Comparison of ENCODE assay signal across 16 cellular contexts in the genomic region with DNA sequence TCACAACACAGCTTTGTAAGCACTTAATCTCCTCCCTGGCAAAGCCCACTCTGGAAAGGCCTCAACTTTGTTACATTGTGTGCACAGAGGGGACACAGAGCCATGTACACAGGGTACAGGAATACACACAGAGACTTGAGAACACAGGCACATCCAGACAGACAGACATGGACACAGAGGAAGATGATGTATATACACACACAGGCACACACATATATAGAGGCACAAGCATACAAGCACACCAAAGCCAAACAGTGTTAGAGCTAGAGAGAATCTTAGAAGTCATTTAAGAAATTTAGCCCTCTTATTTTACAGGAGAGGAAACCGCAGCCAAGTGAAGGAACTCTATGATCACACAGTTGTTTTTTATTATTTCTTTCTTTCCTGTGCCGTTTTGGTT. TPM values are rescaled to one million over a fixed set of nuclear protein-coding genes. Genes with fewer than 3 reads are reported as not detected.
A peak's percentile ranks its signal among the peaks of the same experiment; 100 is the strongest.
DNase-seq lines count a peak whose midpoint lies in the region; ATAC-seq and TF ChIP-seq lines count a peak whose summit lies in the region.
"Had no signal": no experiment of that assay in that cellular context is flagged by ENCODE, and none has a peak within 500 bp of the region (broad histone marks: within the 10 kb centered on the region; RNA-seq: fewer than 3 reads in every experiment).

No MANE protein-coding gene starts in this region.

- H3K9me2 ChIP-seq in SK-N-SH = no peaks in the 10 kb centered on the region

- peaks cover 18% of the 10 kb centered on the region for H3K27me3 ChIP-seq in SK-N-SH (ENCODE audit: insufficient read depth)
- H3K27me3 ChIP-seq in foreskin keratinocyte = no peaks in the 10 kb centered on the region

- intact Hi-C loops in posterior cingulate gyrus (cut with DNase I) = no loop called here

- no peaks in the 10 kb centered on the region for H3K9me3 Mint-ChIP-seq in progenitor cell of endocrine pancreas (ENCODE audit: low read depth)
- H3K9me3 Mint-ChIP-seq: activated naive CD4-positive, alpha-beta T cell treated with anti-CD3 and anti-CD28 coated beads, Interleukin-2, amount 10 ng/mL, durations not matched to agents 7 days and 5 days; immature natural killer cell had no signal

- CTCF ChIA-PET in SK-N-SH (lab: Yijun Ruan, JAX) = interaction anchor here (0.9 to 6.6 kb wide), 6 partner anchors 11 to 24 kb away, joined by 3 to 100 read pairs (median 10); partner anchors contain the start of gene TAF15

- peaks cover 51% of the 10 kb centered on the region for H3K27me3 Mint-ChIP-seq in progenitor cell of endocrine pancreas

- no peak overlapping the region for H3K4me3 ChIP-seq in SK-N-SH (ENCODE audit: low read depth in 2 of 2, low read length in 1 of 2)

- no peaks in the 10 kb centered on the region for H3K36me3 Mint-ChIP-seq in progenitor cell of endocrine pancreas (ENCODE audit: insufficient read depth)
- H3K36me3 Mint-ChIP-seq: activated naive CD4-positive, alpha-beta T cell treated with anti-CD3 and anti-CD28 coated beads, Interleukin-2, amount 10 ng/mL, durations not matched to agents 7 days and 5 days; immature natural killer cell had no signal

- 50% methylated on average over 2 of the region's 2 CpGs for WGBS in SK-N-SH (ENCODE audit: low lambda C conversion rate)

- H3K27ac ChIP-seq in SK-N-SH (ENCODE audit: low read depth in 2 of 2, low read length in 1 of 2) (peak overlapping the region; percentile 63 to 79), foreskin keratinocyte (peak overlapping the region; percentile 98)

- no peak overlapping the region for H3K4me3 Mint-ChIP-seq in progenitor cell of endocrine pancreas (ENCODE audit: low read depth)
- H3K4me3 Mint-ChIP-seq: activated naive CD4-positive, alpha-beta T cell treated with anti-CD3 and anti-CD28 coated beads, Interleukin-2, amount 10 ng/mL, durations not matched to agents 7 days and 5 days; immature natural killer cell had no signal

- no peaks in the 10 kb centered on the region for H4K20me1 ChIP-seq in SK-N-SH (ENCODE audit: insufficient read depth)

- POLR2A ChIA-PET in SK-N-SH (lab: Yijun Ruan, JAX) = interaction anchor here (0.6 to 1.2 kb wide), 4 partner anchors 11 to 20 kb away, joined by 3 to 7 read pairs (median 4); partner anchors contain the start of gene TAF15

- H3K4me1 Mint-ChIP-seq in progenitor cell of endocrine pancreas (ENCODE audit: low read depth) = peaks cover 5% of the 10 kb centered on the region
- H3K4me1 Mint-ChIP-seq: immature natural killer cell had no signal

- no peak for TF ChIP-seq EP300 in SK-N-SH (IDR thresholded peaks at IDR 0.05; ENCODE audit: borderline replicate concordance in 1 of 2, low read depth in 1 of 2, low read length in 1 of 2)

- peak overlapping the region; percentile 20; the same call in 1 of the 2 replicates for H2AFZ ChIP-seq in SK-N-SH (ENCODE audit: low read depth)

- H3K4me1 ChIP-seq in SK-N-SH (ENCODE audit: control insufficient read depth in 1 of 2, insufficient read depth in 2 of 2, low read depth in 1 of 2, low read length in 1 of 2) (peaks cover 0 to 47% of the 10 kb centered on the region in 2 experiments; a peak in 3 of 4 replicates), foreskin keratinocyte (peaks cover 52% of the 10 kb centered on the region)

- no peaks in the 10 kb centered on the region for H3K9me3 ChIP-seq in SK-N-SH

- peak overlapping the region; percentile 13 for H3K27ac Mint-ChIP-seq in progenitor cell of endocrine pancreas
- H3K27ac Mint-ChIP-seq: activated naive CD4-positive, alpha-beta T cell treated with anti-CD3 and anti-CD28 coated beads, Interleukin-2, amount 10 ng/mL, durations not matched to agents 7 days and 5 days; immature natural killer cell had no signal

- no peak for ATAC-seq in foreskin keratinocyte
- no peak for ATAC-seq in GM19452 (IDR thresholded peaks at IDR 0.05; ENCODE audit: unreplicated experiment)

- no peaks in the 10 kb centered on the region for H3K36me3 ChIP-seq in SK-N-SH (replicated peaks in 1 of 2; ENCODE audit: control insufficient read depth in 1 of 2, insufficient read depth in 2 of 2, low read length in 1 of 2)

- no peak overlapping the region for H3K9ac ChIP-seq in SK-N-SH

- no peak for TF ChIP-seq CTCF in SK-N-SH (IDR thresholded peaks at IDR 0.05)
- TF ChIP-seq CTCF in foreskin keratinocyte (conservative IDR thresholded peaks at IDR 0.05) = no peak
- no peak for TF ChIP-seq CTCF in progenitor cell of endocrine pancreas (IDR thresholded peaks at IDR 0.05; ENCODE audit: unreplicated experiment)

- peak; percentile 7 for DNase-seq in AG20443 (ENCODE audit: low spot score)
- DNase-seq in SK-N-SH = no peak
- DNase-seq in foreskin keratinocyte = no peak
- DNase-seq in progenitor cell of endocrine pancreas (ENCODE audit: low spot score, unreplicated experiment) = no peak
- DNase-seq in HK-2 (ENCODE audit: unreplicated experiment) = no peak
- no peak for DNase-seq in GF-D8 (lab: John Stamatoyannopoulos, UW)
- no peak for DNase-seq in posterior cingulate gyrus
- DNase-seq: activated naive CD4-positive, alpha-beta T cell treated with anti-CD3 and anti-CD28 coated beads, Interleukin-2, amount 10 ng/mL, durations not matched to agents 7 days and 5 days; DMS153; immature natural killer cell; NCI-H146; NCI-H526 treated with DMSO at 0.1 percent for 48 hours; stimulated activated CD4-positive, alpha-beta T cell treated with anti-CD3 and anti-CD28 coated beads, Interleukin-15, amount 100 ng/mL, for 24 hours had no signal

- H3K79me2 ChIP-seq in SK-N-SH (ENCODE audit: insufficient read depth) = no peaks in the 10 kb centered on the region

- peaks cover 9% of the 10 kb centered on the region for H3F3A ChIP-seq in SK-N-SH (replicated peaks; ENCODE audit: insufficient read depth)

- peak overlapping the region; percentile 14; the same call in 1 of the 2 replicates for H3K4me2 ChIP-seq in SK-N-SH

- TF ChIP-seq RAD21 in SK-N-SH (IDR thresholded peaks at IDR 0.05; ENCODE audit: low read length) = no peak

TF ChIP-seq in SK-N-SH, 30 proteins besides CTCF, POLR2A, EP300 and RAD21 (continues in another document):
- no peak for TF ChIP-seq USF2 (IDR thresholded peaks at IDR 0.05; ENCODE audit: borderline replicate concordance, low read depth, low read length)
- no peak for TF ChIP-seq RXRA (IDR thresholded peaks at IDR 0.05; ENCODE audit: borderline replicate concordance, low read depth)
- no peak for TF ChIP-seq GATA2 (CRISPR knock-in tag; IDR thresholded peaks at IDR 0.05)
- TF ChIP-seq, protein P1, sequence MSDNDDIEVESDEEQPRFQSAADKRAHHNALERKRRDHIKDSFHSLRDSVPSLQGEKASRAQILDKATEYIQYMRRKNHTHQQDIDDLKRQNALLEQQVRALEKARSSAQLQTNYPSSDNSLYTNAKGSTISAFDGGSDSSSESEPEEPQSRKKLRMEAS (IDR thresholded peaks at IDR 0.05; ENCODE audit: low read depth) = no peak
- TF ChIP-seq RFX5 (IDR thresholded peaks at IDR 0.05; ENCODE audit: low read length) = no peak
- no peak for TF ChIP-seq SMC3 (IDR thresholded peaks at IDR 0.05; ENCODE audit: low read depth, low read length)

RNA-seq across cellular contexts. Expression of gene MMP28, which starts 6.4 kb away (rescaled TPM):
- polyA plus RNA-seq in SK-N-SH (2012; rRNA removed) = 0.23 and 0.33 TPM in 2 replicates
- polyA plus RNA-seq in SK-N-SH (2012; cell fraction: cytosol; rRNA removed) = 0.30 and 0.52 TPM in 2 replicates
- 0.32 and 0.40 TPM in 2 replicates for polyA plus RNA-seq in SK-N-SH (2012; cell fraction: nucleus; rRNA removed)
- 4.1 and 4.5 TPM in 2 replicates for total RNA-seq in foreskin keratinocyte
- polyA plus RNA-seq in foreskin keratinocyte = 4.5 and 5.5 TPM in 2 replicates
- 0.53 TPM in 1 of 2 replicates, not detected in the other for total RNA-seq in progenitor cell of endocrine pancreas
- total RNA-seq: activated CD8-positive, alpha-beta memory T cell treated with anti-CD3 and anti-CD28 coated beads for 36 hours had no signal
- polyA plus RNA-seq: immature natural killer cell had no signal

RNA-seq across cellular contexts. Expression of gene TAF15, which starts 20.2 kb away (rescaled TPM):
- polyA plus RNA-seq in SK-N-SH (2012; rRNA removed) = 67.5 and 78.0 TPM in 2 replicates
- polyA plus RNA-seq in SK-N-SH (2012; cell fraction: cytosol; rRNA removed) = 117 and 139 TPM in 2 replicates
- polyA plus RNA-seq in SK-N-SH (2012; cell fraction: nucleus; rRNA removed) = 43.9 and 71.3 TPM in 2 replicates
- 99.6 and 106 TPM in 2 replicates for total RNA-seq in foreskin keratinocyte
- polyA plus RNA-seq in foreskin keratinocyte = 121 and 144 TPM in 2 replicates
- total RNA-seq in progenitor cell of endocrine pancreas = 282 and 287 TPM in 2 replicates

RNA-seq across cellular contexts. Expression of gene C17orf50, which starts 28.4 kb away (rescaled TPM):
- polyA plus RNA-seq in SK-N-SH (2012; rRNA removed) (0.05 TPM in 1 of 2 replicates, not detected in the other), foreskin keratinocyte (not detected in 2 replicates)
- 0.03 and 0.04 TPM in 2 replicates for polyA plus RNA-seq in SK-N-SH (2012; cell fraction: cytosol; rRNA removed)
- polyA plus RNA-seq in SK-N-SH (2012; cell fraction: nucleus; rRNA removed) = not detected in 2 replicates
- total RNA-seq in foreskin keratinocyte (not detected in 2 replicates), progenitor cell of endocrine pancreas (not detected in 2 replicates)
- total RNA-seq: activated CD8-positive, alpha-beta memory T cell treated with anti-CD3 and anti-CD28 coated beads for 36 hours; Right ventricle myocardium inferior had no signal

RNA-seq across cellular contexts. Expression of gene GAS2L2, which starts 36.0 kb away (rescaled TPM):
- polyA plus RNA-seq in SK-N-SH (2012; rRNA removed) = 0.02 TPM in 1 of 2 replicates, not detected in the other
- polyA plus RNA-seq in SK-N-SH (2012; cell fraction: cytosol; rRNA removed) = 0.01 TPM in 2 replicates
- polyA plus RNA-seq in SK-N-SH (2012; cell fraction: nucleus; rRNA removed) = 0.08 and 0.10 TPM in 2 replicates
- total RNA-seq in foreskin keratinocyte = not detected in 2 replicates
- polyA plus RNA-seq in foreskin keratinocyte = not detected in 2 replicates
- total RNA-seq in progenitor cell of endocrine pancreas = 0.10 and 0.11 TPM in 2 replicates
- polyA plus RNA-seq: immature natural killer cell had no signal

RNA-seq across cellular contexts. Expression of gene RASL10B, which starts 57.6 kb away (rescaled TPM):
- polyA plus RNA-seq in SK-N-SH (2012; rRNA removed) = 4.2 and 4.3 TPM in 2 replicates
- 2.2 and 3.8 TPM in 2 replicates for polyA plus RNA-seq in SK-N-SH (2012; cell fraction: cytosol; rRNA removed)
- 6.4 and 8.3 TPM in 2 replicates for polyA plus RNA-seq in SK-N-SH (2012; cell fraction: nucleus; rRNA removed)
- 0.17 and 0.21 TPM in 2 replicates for total RNA-seq in foreskin keratinocyte
- polyA plus RNA-seq in foreskin keratinocyte = 0.11 and 0.29 TPM in 2 replicates
- 13.7 and 13.9 TPM in 2 replicates for total RNA-seq in progenitor cell of endocrine pancreas
- polyA plus RNA-seq: immature natural killer cell had no signal
